29 cellular contexts compared by ENCODE assay signal in genomic region chr13:46562581-46562980, GRCh38.
"Had no signal": no experiment of that assay in that cellular context is flagged by ENCODE, and none has a peak within 500 bp of the region (broad histone marks: within the 10 kb centered on the region; RNA-seq: fewer than 3 reads in every experiment).

No MANE protein-coding gene starts in this region.

- H3K9ac ChIP-seq: neural progenitor cell, parathyroid adenoma had no signal

- H3K27ac Mint-ChIP-seq: effector memory CD8-positive, alpha-beta T cell; naive thymus-derived CD4-positive, alpha-beta T cell; nephron; neural progenitor cell; progenitor cell of endocrine pancreas had no signal

- ATAC-seq: effector memory CD8-positive, alpha-beta T cell; naive thymus-derived CD4-positive, alpha-beta T cell; sciatic nerve had no signal

- H3K27me3 Mint-ChIP-seq: effector memory CD8-positive, alpha-beta T cell; naive thymus-derived CD4-positive, alpha-beta T cell; progenitor cell of endocrine pancreas had no signal

- FAIRE-seq: endometrium, keratinocyte, urothelium cell line had no signal

- H3K27ac ChIP-seq: esophagus squamous epithelium, neural progenitor cell, parathyroid adenoma, right atrium auricular region, testis, tibial artery, upper lobe of left lung had no signal

- H3K27me3 ChIP-seq: esophagus squamous epithelium, neural progenitor cell, right atrium auricular region, testis, tibial artery, upper lobe of left lung had no signal

- H3K4me2 ChIP-seq: neural progenitor cell, smooth muscle cell had no signal

- H3K4me1 ChIP-seq: testis had no signal

- H3K4me3 ChIP-seq: esophagus squamous epithelium, lung, neural progenitor cell, right atrium auricular region, smooth muscle cell, testis, tibial artery, upper lobe of left lung had no signal

- H3K4me3 Mint-ChIP-seq: effector memory CD8-positive, alpha-beta T cell; naive thymus-derived CD4-positive, alpha-beta T cell; nephron; neural progenitor cell had no signal

- H3K36me3 Mint-ChIP-seq: neural progenitor cell had no signal

- H3K9me3 Mint-ChIP-seq: effector memory CD8-positive, alpha-beta T cell; naive thymus-derived CD4-positive, alpha-beta T cell; nephron; neural progenitor cell had no signal

- H2AFZ ChIP-seq: neural progenitor cell, parathyroid adenoma had no signal

- DNase-seq: cortex of kidney; effector memory CD8-positive, alpha-beta T cell; erythroblast; esophagus squamous epithelium; foreskin melanocyte; head of caudate nucleus; mesendoderm; midbrain; naive thymus-derived CD4-positive, alpha-beta T cell; stimulated activated CD4-positive, alpha-beta T cell treated with anti-CD3 and anti-CD28 coated beads, Interleukin-12 subunit alpha, Interleukin-12 subunit beta, amount 100 ng/mL, for 4 hours; stimulated activated CD4-positive, alpha-beta T cell treated with anti-CD3 and anti-CD28 coated beads, Interleukin-1b, Interleukin-23, amount 100 ng/mL, for 48 hours; stimulated activated CD4-positive, alpha-beta T cell treated with anti-CD3 and anti-CD28 coated beads, Interleukin-4, amount 100 ng/mL, for 1 hour; stimulated activated CD8-positive, alpha-beta memory T cell treated with anti-CD3 and anti-CD28 coated beads, Interleukin-4, amount 100 ng/mL, for 48 hours; stimulated activated naive CD4-positive, alpha-beta T cell treated with Interleukin-2 at 50 U/mL for 16 hours; substantia nigra; testis; tibial artery; upper lobe of left lung had no signal
